Comparison of ENCODE assay signal across 8 cellular contexts in the genomic region with DNA sequence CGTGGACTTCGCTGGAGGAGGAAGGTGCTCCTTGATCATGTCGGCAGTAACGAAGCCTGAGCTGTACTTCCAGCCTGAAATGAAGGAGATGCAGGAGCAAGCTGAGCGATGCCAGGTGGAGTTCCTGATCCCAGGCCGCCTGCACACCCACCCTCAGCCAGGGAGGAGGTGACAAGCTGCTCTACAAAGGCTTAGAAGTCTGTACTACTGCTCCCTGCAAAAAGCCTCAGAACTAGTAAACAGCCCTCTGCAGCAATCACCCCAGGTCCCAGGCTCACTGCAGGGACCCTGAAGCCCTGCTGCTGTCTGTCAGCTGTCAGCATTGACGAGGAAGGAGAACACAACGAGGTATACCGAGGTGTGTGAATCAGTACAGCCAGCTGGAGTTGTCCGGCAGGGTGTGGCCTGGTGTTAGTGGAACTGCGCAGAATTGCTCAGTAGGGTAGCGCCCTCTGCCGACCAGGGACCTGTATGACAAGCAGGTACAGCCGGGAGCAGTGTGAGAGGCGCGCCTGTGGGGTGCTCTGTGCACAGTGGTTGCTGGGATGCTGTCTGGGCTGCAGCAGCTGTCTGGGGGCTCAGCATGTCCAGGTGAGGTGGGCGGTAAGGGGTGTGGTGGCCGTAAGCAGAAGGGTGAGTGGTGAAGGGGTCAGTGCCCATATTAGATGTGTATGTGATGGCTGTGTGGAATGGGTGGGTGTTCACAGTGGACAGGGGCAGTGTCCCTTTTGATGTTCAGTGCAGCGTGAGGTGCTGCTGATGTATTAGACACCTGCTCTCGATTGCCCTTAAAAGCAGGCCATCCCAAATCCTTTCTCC. TPM values are rescaled to one million over a fixed set of nuclear protein-coding genes. Genes with fewer than 3 reads are reported as not detected.
DNase-seq lines count a peak whose midpoint lies in the region; ATAC-seq and TF ChIP-seq lines count a peak whose summit lies in the region.

No MANE protein-coding gene starts in this region.

- H3K9ac ChIP-seq in PC-3 (ENCODE audit: low read length), result no peak overlapping the region

- H3K9me3 ChIP-seq in PC-3 (ENCODE audit: low read length), result no peaks in the 10 kb centered on the region
- H3K9me3 ChIP-seq in tibial artery, result no peaks in the 10 kb centered on the region

- H3K27ac ChIP-seq in PC-3 (ENCODE audit: low read length) (no peak overlapping the region), tibial artery (no peak overlapping the region)

- no peaks in the 10 kb centered on the region for H3F3A ChIP-seq in PC-3 (ENCODE audit: low read length, unreplicated experiment)

- POLR2A ChIA-PET in PC-3 (lab: Charles Lee; ENCODE audit: unreplicated experiment), result no interaction called here

- H3K4me3 ChIP-seq in PC-3 (ENCODE audit: low read length) (no peak overlapping the region), fibroblast of the aortic adventitia (ENCODE audit: low read depth, low read length) (no peak overlapping the region), tibial artery (no peak overlapping the region)

- TF ChIP-seq CTCF in GM20000 (IDR thresholded peaks at IDR 0.05; ENCODE audit: extremely low read depth, missing control alignments) (peak; percentile 97), PC-3 (conservative IDR thresholded peaks at IDR 0.05; ENCODE audit: low read depth, low read length) (peak; percentile 83), fibroblast of the aortic adventitia (IDR thresholded peaks at IDR 0.05; ENCODE audit: insufficient read depth, low read length) (peak; percentile 83), omental fat pad (IDR thresholded peaks at IDR 0.05) (peak in 1 of 3 donors; percentile 77), tibial artery (IDR thresholded peaks at IDR 0.05) (peak; percentile 79 to 83)

- H2AFZ ChIP-seq in PC-3 (ENCODE audit: low read length), result peak overlapping the region; percentile 40; the same call in 1 of the 2 replicates

- CTCF ChIA-PET in PC-3 (lab: Charles Lee), result interaction anchor here (0.6 kb wide), 2 partner anchors 94 to 567 kb away, joined by 3 to 4 read pairs; no protein-coding TSS in a partner anchor

- intact Hi-C loops in PC-3 (cut with micrococcal nuclease) (loop anchor here (1.0 kb wide), 2 partner anchors 94 to 567 kb away; no protein-coding TSS in a partner anchor), tibial artery (cut with DNase I; ENCODE audit: low total_unique reads) (loop anchor here (1.0 to 5.0 kb wide), 2 partner anchors 94 to 153 kb away; a partner anchor contains a TSS)

- H3K36me3 ChIP-seq in PC-3 (ENCODE audit: low read depth, low read length) (no peaks in the 10 kb centered on the region), tibial artery (peaks cover 0 to 31% (median 16%) of the 10 kb centered on the region in 3 donors)

- ATAC-seq in HG03565 (IDR thresholded peaks at IDR 0.05; ENCODE audit: unreplicated experiment) (peak; percentile 92), PC-3 (peak; percentile 100), omental fat pad (ENCODE audit: low FRiP score) (peak; percentile 96)

- no peaks in the 10 kb centered on the region for H3K79me2 ChIP-seq in PC-3 (ENCODE audit: low read length)

- H3K4me1 ChIP-seq in PC-3 (ENCODE audit: insufficient read depth, low read length), result no peaks in the 10 kb centered on the region
- peaks cover 0 to 4% (median 0%) of the 10 kb centered on the region in 4 donors for H3K4me1 ChIP-seq in tibial artery

- no peaks in the 10 kb centered on the region for H3K27me3 ChIP-seq in PC-3 (ENCODE audit: low read length)
- no peaks in the 10 kb centered on the region for H3K27me3 ChIP-seq in tibial artery

- DNase-seq in DMS53 treated with DMSO at 0.1 percent for 48 hours (lab: John Stamatoyannopoulos, UW; ENCODE audit: unreplicated experiment), result peak; percentile 83
- peak; percentile 90 for DNase-seq in GM20000 (ENCODE audit: low spot score)
- DNase-seq in PC-3, result peak; percentile 86
- peak; percentile 82 for DNase-seq in activated T-cell treated with anti-CD3 and anti-CD28 coated beads, Interleukin-2, amount 50 U/mL, for 48 hours
- DNase-seq in fibroblast of the aortic adventitia (ENCODE audit: low read depth), result peak; percentile 69
- DNase-seq in omental fat pad (ENCODE audit: low spot score), result peak; percentile 73
- DNase-seq in tibial artery, result peak; percentile 63 to 84

- BruUV-seq in PC-3 (replicated peaks; lab: Mats Ljungman, UMichigan), result no TSS peak

- H3K9me2 ChIP-seq in PC-3 (replicated peaks; ENCODE audit: low read length), result no peaks in the 10 kb centered on the region

- no peaks in the 10 kb centered on the region for H4K20me1 ChIP-seq in PC-3 (ENCODE audit: low read length)

- peak overlapping the region; percentile 52; the same call in 1 of the 2 replicates for H3K4me2 ChIP-seq in PC-3 (ENCODE audit: low read length)

RNA-seq across cellular contexts. Expression of a gene that starts 7.6 kb away (rescaled TPM):
- 2.9 and 5.4 TPM in 2 replicates for total RNA-seq in PC-3 (2014; rRNA removed)
- 5.4 and 11.2 TPM in 2 replicates for total RNA-seq in fibroblast of the aortic adventitia (ENCODE audit: low replicate concordance)
- 10 to 100 TPM in 2 of 4 donors, 1 to 10 TPM in 2; 6.0 to 11.6 (median 8.7) TPM for total RNA-seq in omental fat pad

RNA-seq across cellular contexts. Expression of a gene that starts 40.6 kb away (rescaled TPM):
- total RNA-seq in PC-3 (2014; rRNA removed) (not detected in 2 replicates), fibroblast of the aortic adventitia (ENCODE audit: low replicate concordance) (not detected in 2 replicates), omental fat pad (under 1 TPM in 2 of 4 donors, not detected in 2; 0.24 to 0.46 TPM)
